8 cellular contexts compared by ENCODE assay signal in the genomic region with DNA sequence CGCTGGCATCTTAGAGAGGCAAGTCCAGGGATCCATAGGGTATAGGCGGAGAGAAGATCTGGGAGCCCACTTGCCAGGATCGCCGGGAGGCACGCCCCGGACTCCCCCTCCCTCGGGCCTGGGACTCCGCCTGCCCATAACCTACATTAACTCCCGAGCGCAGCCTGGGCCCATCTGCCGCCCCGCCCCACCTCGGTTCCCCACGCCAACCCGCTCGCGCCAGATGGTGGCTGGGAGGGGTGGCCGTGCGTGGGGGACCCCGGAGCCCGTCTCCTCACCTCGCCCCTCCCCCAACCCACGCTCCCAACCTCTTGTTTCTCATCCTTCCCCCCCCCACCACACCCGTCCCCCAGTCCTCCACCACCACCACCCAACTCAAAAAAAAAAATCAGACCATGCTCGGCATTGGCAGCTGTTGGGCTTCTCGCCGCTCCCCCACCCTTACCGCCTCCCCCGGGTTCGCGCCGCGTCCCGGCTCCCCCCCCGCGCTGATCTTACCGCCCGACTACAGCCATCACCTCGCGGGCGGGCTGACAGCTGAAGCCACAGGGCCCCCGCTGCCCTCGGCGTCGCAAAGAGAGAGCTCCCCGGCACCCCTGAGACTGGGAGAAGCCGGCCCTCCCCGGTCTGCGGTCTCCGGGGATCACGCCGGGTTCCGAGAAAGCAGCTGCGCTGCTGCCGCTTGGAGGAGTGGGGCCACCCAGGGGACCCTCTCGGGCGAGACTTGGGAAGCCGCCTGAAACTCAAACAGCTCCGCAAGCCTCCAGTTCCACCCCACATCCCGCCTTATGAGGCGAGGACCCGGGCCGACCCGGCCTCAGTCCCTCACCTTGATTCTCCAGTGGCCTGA. TPM values are rescaled to one million over a fixed set of nuclear protein-coding genes. Genes with fewer than 3 reads are reported as not detected.
A peak's percentile ranks its signal among the peaks of the same experiment; 100 is the strongest.
DNase-seq lines count a peak whose midpoint lies in the region; ATAC-seq, FAIRE-seq and TF ChIP-seq lines count a peak whose summit lies in the region.

No MANE protein-coding gene starts in this region.

- H3K79me2 ChIP-seq in DND-41 (ENCODE audit: insufficient read depth, low read length), result no peaks in the 10 kb centered on the region

- DNase-seq in DND-41 (peak; percentile 82), NCI-H2171 (lab: John Stamatoyannopoulos, UW) (peak; percentile 84), choroid plexus epithelial cell (ENCODE audit: low read depth) (no peak), neuronal stem cell (ENCODE audit: low spot score) (no peak), islet precursor cell (no peak), H54 (ENCODE audit: insufficient read length, low spot score) (no peak)

- FAIRE-seq in H54 (lab: Jason Lieb, UNC), result no peak

- no peak overlapping the region for H3K14ac ChIP-seq in neuronal stem cell (ENCODE audit: low read length)

- H3K4me2 ChIP-seq in DND-41 (ENCODE audit: insufficient read depth, low read length) (peak overlapping the region; percentile 62), neuronal stem cell (ENCODE audit: insufficient read depth, low read length, poor library complexity, severe bottlenecking) (peak overlapping the region; percentile 43)

- H2AFZ ChIP-seq in DND-41 (ENCODE audit: low read depth, low read length), result no peak overlapping the region
- H2AFZ ChIP-seq in neuronal stem cell (ENCODE audit: low read length), result peak overlapping the region; percentile 61

- peaks cover 75% of the 10 kb centered on the region for H3K27me3 ChIP-seq in DND-41 (ENCODE audit: insufficient read depth, low read length, poor library complexity)
- H3K27me3 ChIP-seq in neuronal stem cell (ENCODE audit: control insufficient read depth in 3 of 3, insufficient read depth in 3 of 3, low read depth in 1 of 3, low read length in 3 of 3), result peaks cover 49 to 99% (median 98%) of the 10 kb centered on the region in 3 experiments

- TF ChIP-seq CTCF in DND-41 (IDR thresholded peaks at IDR 0.05; ENCODE audit: borderline replicate concordance, extremely low read depth, low read length, poor library complexity, severe bottlenecking) (no peak), choroid plexus epithelial cell (conservative IDR thresholded peaks at IDR 0.05; ENCODE audit: low read depth, low read length) (no peak)

- TF ChIP-seq POLR2A in H54 (IDR thresholded peaks at IDR 0.05; ENCODE audit: low read depth, low read length), result no peak

- peak overlapping the region; percentile 40 for H3K23ac ChIP-seq in neuronal stem cell (ENCODE audit: low read depth, low read length, poor library complexity)

- H3K9ac ChIP-seq in DND-41 (ENCODE audit: low read depth, low read length) (peak overlapping the region; percentile 6; the same call in 1 of the 2 replicates), neuronal stem cell (ENCODE audit: low read depth, low read length, poor library complexity) (no peak overlapping the region)

- H2BK5ac ChIP-seq in neuronal stem cell (ENCODE audit: low read length), result no peak overlapping the region

- H3K4me3 ChIP-seq in DND-41 (ENCODE audit: low read depth in 1 of 2, low read length in 2 of 2), result peak overlapping the region in 1 of 2 experiments; percentile 41; a peak in 2 of 4 replicates
- peak overlapping the region; percentile 3 for H3K4me3 ChIP-seq in choroid plexus epithelial cell (ENCODE audit: low read depth, low read length)
- no peak overlapping the region for H3K4me3 ChIP-seq in neuronal stem cell (ENCODE audit: low read length in 2 of 2)

- H3K4me1 ChIP-seq in DND-41 (ENCODE audit: insufficient read depth, low read length), result peaks cover 48% of the 10 kb centered on the region
- peaks cover 32 to 51% of the 10 kb centered on the region in 2 donors for H3K4me1 ChIP-seq in neuronal stem cell (ENCODE audit: control insufficient read depth in 2 of 2, insufficient read depth in 1 of 2, low read depth in 1 of 2, low read length in 2 of 2)

- H2AK5ac ChIP-seq in neuronal stem cell (ENCODE audit: low read depth, low read length), result peak overlapping the region; percentile 14

- H3K27ac ChIP-seq in DND-41 (ENCODE audit: low read length) (no peak overlapping the region), neuronal stem cell (replicated peaks; ENCODE audit: low read length) (no peak overlapping the region)

- no peak overlapping the region for H2BK120ac ChIP-seq in neuronal stem cell (ENCODE audit: low read depth, low read length)

- H4K91ac ChIP-seq in neuronal stem cell (ENCODE audit: low read depth, low read length, poor library complexity), result no peak overlapping the region

- no peak overlapping the region for H4K8ac ChIP-seq in neuronal stem cell (ENCODE audit: low read depth, low read length)

- no CpG with 5 or more reads among the region's 64 CpGs for WGBS in neuronal stem cell (ENCODE audit: extremely low coverage in 2 of 2, insufficient read length in 2 of 2, insufficient replicate concordance in 1 of 2), 2 donors

- no peak overlapping the region for H2BK12ac ChIP-seq in neuronal stem cell (ENCODE audit: low read length)

- peak; percentile 78 for ATAC-seq in DND-41 (ENCODE audit: insufficient read depth, low read depth)
- ATAC-seq in GM21528 (IDR thresholded peaks at IDR 0.05; ENCODE audit: low FRiP score, unreplicated experiment), result no peak
- ATAC-seq in HG02884 (IDR thresholded peaks at IDR 0.05; ENCODE audit: unreplicated experiment), result no peak

- H2BK15ac ChIP-seq in neuronal stem cell (ENCODE audit: low read length), result no peak overlapping the region

- no peaks in the 10 kb centered on the region for H3K9me3 ChIP-seq in DND-41 (ENCODE audit: insufficient read depth, low read length, severe bottlenecking)
- H3K9me3 ChIP-seq in neuronal stem cell (replicated peaks in 1 of 2; ENCODE audit: control insufficient read depth in 2 of 2, insufficient read depth in 1 of 2, low read depth in 1 of 2, low read length in 2 of 2), result peaks cover 0 to 3% of the 10 kb centered on the region in 2 donors

- H3K18ac ChIP-seq in neuronal stem cell (ENCODE audit: low read length), result peak overlapping the region; percentile 73

- H3K4ac ChIP-seq in neuronal stem cell (ENCODE audit: low read length), result no peak overlapping the region

- no peaks in the 10 kb centered on the region for H3K79me1 ChIP-seq in neuronal stem cell (ENCODE audit: low read depth, low read length)

- H3K36me3 ChIP-seq in DND-41 (ENCODE audit: insufficient read depth, low read length), result no peaks in the 10 kb centered on the region
- no peaks in the 10 kb centered on the region for H3K36me3 ChIP-seq in neuronal stem cell (replicated peaks in 1 of 2; ENCODE audit: control insufficient read depth in 2 of 2, insufficient read depth in 2 of 2, low read length in 2 of 2)

- peaks cover 55% of the 10 kb centered on the region for H4K20me1 ChIP-seq in DND-41 (ENCODE audit: insufficient read depth, low read length)

RNA-seq across cellular contexts. Expression of gene DLL4, which starts 1.4 kb away (rescaled TPM):
- polyA plus RNA-seq in neuronal stem cell (2013, experiment 1 of 2), result 0.20 TPM
- polyA plus RNA-seq in neuronal stem cell (2013, experiment 2 of 2), result 0.21 TPM

RNA-seq across cellular contexts. Expression of gene CHAC1, which starts 25.5 kb away (rescaled TPM):
- polyA plus RNA-seq in neuronal stem cell (2013, experiment 1 of 2), result 3.9 TPM
- 3.7 TPM for polyA plus RNA-seq in neuronal stem cell (2013, experiment 2 of 2)

RNA-seq across cellular contexts. Expression of gene VPS18, which starts 33.5 kb away (rescaled TPM):
- polyA plus RNA-seq in neuronal stem cell (2013, experiment 1 of 2), result 6.1 TPM
- 6.0 TPM for polyA plus RNA-seq in neuronal stem cell (2013, experiment 2 of 2)

RNA-seq across cellular contexts. Expression of gene RHOV, which starts 53.7 kb away (rescaled TPM):
- 0.38 TPM for polyA plus RNA-seq in neuronal stem cell (2013, experiment 1 of 2)
- polyA plus RNA-seq in neuronal stem cell (2013, experiment 2 of 2), result 0.37 TPM

Comparison
In these comparisons a context has a peak if more than half of its experiments do, and no peak if none do; other contexts are left out.
1. DNase-seq: peak in DND-41 (single experiment) and NCI-H2171 (single experiment); none in choroid plexus epithelial cell (single experiment), neuronal stem cell (single experiment), islet precursor cell (single experiment) and H54 (single experiment).